Comparison of ENCODE assay signal across 13 cellular contexts in the genomic region with DNA sequence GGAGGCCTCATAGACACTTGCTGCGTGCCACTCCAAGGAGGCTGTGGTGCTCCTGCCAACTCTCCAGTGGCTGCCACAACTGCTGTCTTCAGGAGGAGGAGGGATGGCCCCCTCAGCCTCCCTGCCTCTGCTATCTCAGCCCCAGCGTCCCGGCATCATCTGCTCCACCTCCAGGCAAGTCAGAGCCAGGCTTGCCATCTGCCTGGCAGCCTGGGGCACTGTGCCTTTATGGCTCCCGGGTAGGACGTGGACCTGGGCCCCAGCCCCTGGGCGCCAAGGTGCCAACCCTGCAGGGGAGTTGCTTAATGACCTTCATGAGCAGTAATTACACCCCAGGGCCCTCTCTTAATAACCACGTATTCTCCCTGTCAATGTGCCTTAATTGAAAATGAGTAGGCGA.
A peak's percentile ranks its signal among the peaks of the same experiment; 100 is the strongest.
DNase-seq lines count a peak whose midpoint lies in the region; ATAC-seq and TF ChIP-seq lines count a peak whose summit lies in the region.
"Had no signal": no experiment of that assay in that cellular context is flagged by ENCODE, and none has a peak within 500 bp of the region (broad histone marks: within the 10 kb centered on the region; RNA-seq: fewer than 3 reads in every experiment).

No MANE protein-coding gene starts in this region.

- H3K36me3 ChIP-seq in neuronal stem cell (replicated peaks in 1 of 2; ENCODE audit: control insufficient read depth in 2 of 2, insufficient read depth in 2 of 2, low read length in 2 of 2) = no peaks in the 10 kb centered on the region
- no peaks in the 10 kb centered on the region for H3K36me3 ChIP-seq in spleen
- H3K36me3 ChIP-seq: SJCRH30 had no signal

- no peak for TF ChIP-seq POLR2A in spleen (IDR thresholded peaks at IDR 0.05)

- no peak overlapping the region for H2BK5ac ChIP-seq in neuronal stem cell (ENCODE audit: low read length)

- H2BK12ac ChIP-seq in neuronal stem cell (ENCODE audit: low read length) = peak overlapping the region; percentile 86

- no peaks in the 10 kb centered on the region for H3K9me3 ChIP-seq in neuronal stem cell (replicated peaks in 1 of 2; ENCODE audit: control insufficient read depth in 2 of 2, insufficient read depth in 1 of 2, low read depth in 1 of 2, low read length in 2 of 2)
- peaks cover 0 to 5% (median 0%) of the 10 kb centered on the region in 8 donors for H3K9me3 ChIP-seq in spleen

- no peak overlapping the region for H2AFZ ChIP-seq in neuronal stem cell (ENCODE audit: low read length)

- H3K4me1 ChIP-seq in neuronal stem cell (ENCODE audit: control insufficient read depth in 2 of 2, insufficient read depth in 1 of 2, low read depth in 1 of 2, low read length in 2 of 2) (no peaks in the 10 kb centered on the region), spleen (peaks cover 0 to 17% (median 7%) of the 10 kb centered on the region in 6 donors)

- no CpG with 5 or more reads among the region's 8 CpGs for WGBS in neuronal stem cell (ENCODE audit: extremely low coverage in 2 of 2, insufficient read length in 2 of 2, insufficient replicate concordance in 1 of 2), 2 donors
- 82 to 93% (median 89%) methylated on average over 8 of the region's 8 CpGs for WGBS in spleen, 5 donors

- H3K27ac ChIP-seq in neuronal stem cell (replicated peaks; ENCODE audit: low read length) (no peak overlapping the region), spleen (no peak overlapping the region)
- H3K27ac ChIP-seq: SJCRH30 had no signal

- peaks cover 0 to 4% of the 10 kb centered on the region in 2 donors for H3K9me3 Mint-ChIP-seq in activated naive CD4-positive, alpha-beta T cell treated with anti-CD3 and anti-CD28 coated beads, Interleukin-2, amount 50 U/mL, for 72 hours
- H3K9me3 Mint-ChIP-seq: CD8-positive, alpha-beta T cell had no signal

- ATAC-seq in activated naive CD4-positive, alpha-beta T cell treated with anti-CD3 and anti-CD28 coated beads, Interleukin-2, amount 50 U/mL, for 72 hours = no peak
- ATAC-seq in GM21381 (IDR thresholded peaks at IDR 0.05; ENCODE audit: unreplicated experiment) = no peak
- ATAC-seq: CD8-positive, alpha-beta T cell had no signal

- H3K18ac ChIP-seq in neuronal stem cell (ENCODE audit: low read length) = peak overlapping the region; percentile 1

- H2AK5ac ChIP-seq in neuronal stem cell (ENCODE audit: low read depth, low read length) = no peak overlapping the region

- H3K36me3 Mint-ChIP-seq in activated naive CD4-positive, alpha-beta T cell treated with anti-CD3 and anti-CD28 coated beads, Interleukin-2, amount 50 U/mL, for 72 hours = no peaks in the 10 kb centered on the region
- H3K36me3 Mint-ChIP-seq: CD8-positive, alpha-beta T cell had no signal

- no peak overlapping the region for H3K14ac ChIP-seq in neuronal stem cell (ENCODE audit: low read length)

- DNase-seq in DMS 273 treated with DMSO at 0.1 percent for 48 hours (lab: John Stamatoyannopoulos, UW) (peak; percentile 52), NCI-H146 (lab: John Stamatoyannopoulos, UW) (peak; percentile 53), NCI-H2171 treated with DMSO at 0.1 percent for 48 hours (lab: John Stamatoyannopoulos, UW) (peak; percentile 84), neuronal stem cell (ENCODE audit: low spot score) (no peak), spleen (no peak)
- no peak for DNase-seq in activated naive CD4-positive, alpha-beta T cell treated with anti-CD3 and anti-CD28 coated beads, Interleukin-2, amount 50 U/mL, for 72 hours (ENCODE audit: low spot score in 2 of 2)
- DNase-seq: CD8-positive, alpha-beta T cell; Kasumi-1; NCI-H187; OCI-M1; RPMI8226 had no signal

- no peak for TF ChIP-seq CTCF in spleen (IDR thresholded peaks at IDR 0.05 in 8 of 11, conservative IDR thresholded peaks at IDR 0.05 in 3 of 11)

- no peaks in the 10 kb centered on the region for H3K27me3 ChIP-seq in neuronal stem cell (ENCODE audit: control insufficient read depth in 3 of 3, insufficient read depth in 3 of 3, low read depth in 1 of 3, low read length in 3 of 3)
- H3K27me3 ChIP-seq in spleen (replicated peaks in 1 of 7) = no peaks in the 10 kb centered on the region
- H3K27me3 ChIP-seq: SJCRH30 had no signal

- H3K9ac ChIP-seq in neuronal stem cell (ENCODE audit: low read depth, low read length, poor library complexity) = no peak overlapping the region

- H3K23ac ChIP-seq in neuronal stem cell (ENCODE audit: low read depth, low read length, poor library complexity) = no peak overlapping the region

- intact Hi-C loops in spleen (cut with DNase I; ENCODE audit: low total_unique reads) = no loop called here

- H2BK120ac ChIP-seq in neuronal stem cell (ENCODE audit: low read depth, low read length) = no peak overlapping the region

- no peak overlapping the region for H4K91ac ChIP-seq in neuronal stem cell (ENCODE audit: low read depth, low read length, poor library complexity)

- H3K4ac ChIP-seq in neuronal stem cell (ENCODE audit: low read length) = no peak overlapping the region

- H2BK15ac ChIP-seq in neuronal stem cell (ENCODE audit: low read length) = peak overlapping the region; percentile 78

- no peak overlapping the region for H3K4me2 ChIP-seq in neuronal stem cell (ENCODE audit: insufficient read depth, low read length, poor library complexity, severe bottlenecking)

- H3K4me3 ChIP-seq in neuronal stem cell (ENCODE audit: low read length in 2 of 2) = no peak overlapping the region
- no peak overlapping the region for H3K4me3 ChIP-seq in spleen
- H3K4me3 ChIP-seq: SJCRH30 had no signal

- no peak overlapping the region for H4K8ac ChIP-seq in neuronal stem cell (ENCODE audit: low read depth, low read length)

- H3K27ac Mint-ChIP-seq in activated naive CD4-positive, alpha-beta T cell treated with anti-CD3 and anti-CD28 coated beads, Interleukin-2, amount 50 U/mL, for 72 hours = no peak overlapping the region
- H3K27ac Mint-ChIP-seq: CD8-positive, alpha-beta T cell had no signal

- no peaks in the 10 kb centered on the region for H3K79me1 ChIP-seq in neuronal stem cell (ENCODE audit: low read depth, low read length)

Comparison
In these comparisons a context has a peak if more than half of its experiments do, and no peak if none do; other contexts are left out.
1. DNase-seq: peak in DMS 273 treated with DMSO at 0.1 percent for 48 hours (single experiment), NCI-H146 (single experiment) and NCI-H2171 treated with DMSO at 0.1 percent for 48 hours (single experiment); none in neuronal stem cell (single experiment), activated naive CD4-positive, alpha-beta T cell treated with anti-CD3 and anti-CD28 coated beads, Interleukin-2, amount 50 U/mL, for 72 hours (0 of 2) and spleen (single experiment).